In the genomic region with DNA sequence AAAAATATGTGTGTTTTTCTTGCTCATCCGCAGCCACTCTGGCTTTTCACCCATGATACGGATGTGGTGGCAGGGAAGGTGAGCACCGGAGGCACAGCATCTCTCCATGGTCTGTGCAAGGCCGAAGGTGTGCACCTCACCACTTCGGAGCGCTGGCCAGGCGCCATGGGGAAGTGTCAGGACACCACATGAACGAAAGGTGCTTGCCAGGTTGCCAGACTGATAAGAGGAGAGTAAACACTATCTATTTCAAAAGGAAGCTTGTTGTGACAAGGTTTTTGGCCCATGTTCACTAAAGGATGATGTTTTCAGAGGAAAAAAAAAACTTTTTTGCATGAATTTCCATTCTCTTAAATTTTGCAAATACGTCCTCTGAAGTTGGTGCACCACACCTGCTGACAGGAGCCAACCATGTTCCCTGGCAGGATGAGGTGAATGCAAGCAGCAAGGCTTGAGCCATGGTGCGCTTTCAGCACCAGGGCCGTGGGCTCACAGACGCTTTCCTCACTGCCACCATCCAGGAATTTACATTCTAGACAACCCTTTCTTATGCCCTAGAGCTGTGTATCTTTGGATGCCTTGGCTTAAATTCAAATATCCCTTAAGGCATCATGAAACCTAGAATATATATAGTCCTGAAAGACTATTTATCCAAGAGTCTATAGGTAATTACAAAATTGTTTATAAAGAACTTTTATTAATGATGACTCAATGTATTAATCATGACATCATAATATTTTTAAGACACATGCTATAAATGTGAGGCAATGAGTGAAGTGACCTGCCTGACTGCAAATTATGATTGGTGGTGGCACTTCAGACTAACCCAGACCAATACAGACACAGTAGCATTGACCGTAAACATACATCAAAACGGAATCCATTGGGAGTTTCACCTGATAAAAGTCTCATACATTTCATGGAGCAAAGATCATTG, we compare ENCODE assay signal across 1 cellular context.
TF ChIP-seq lines count a peak whose summit lies in the region.

No MANE protein-coding gene starts in this region.

TF ChIP-seq in SK-N-SH treated with all-trans-retinoic acid at 6 μM for 48 hours, 23 proteins besides CTCF, POLR2A, EP300 and RAD21 (continued from another document):
- TF ChIP-seq, protein P1, sequence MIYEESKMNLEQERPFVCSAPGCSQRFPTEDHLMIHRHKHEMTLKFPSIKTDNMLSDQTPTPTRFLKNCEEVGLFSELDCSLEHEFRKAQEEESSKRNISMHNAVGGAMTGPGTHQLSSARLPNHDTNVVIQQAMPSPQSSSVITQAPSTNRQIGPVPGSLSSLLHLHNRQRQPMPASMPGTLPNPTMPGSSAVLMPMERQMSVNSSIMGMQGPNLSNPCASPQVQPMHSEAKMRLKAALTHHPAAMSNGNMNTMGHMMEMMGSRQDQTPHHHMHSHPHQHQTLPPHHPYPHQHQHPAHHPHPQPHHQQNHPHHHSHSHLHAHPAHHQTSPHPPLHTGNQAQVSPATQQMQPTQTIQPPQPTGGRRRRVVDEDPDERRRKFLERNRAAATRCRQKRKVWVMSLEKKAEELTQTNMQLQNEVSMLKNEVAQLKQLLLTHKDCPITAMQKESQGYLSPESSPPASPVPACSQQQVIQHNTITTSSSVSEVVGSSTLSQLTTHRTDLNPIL (CRISPR knock-in tag; IDR thresholded peaks at IDR 0.05; ENCODE audit: low read depth): no peak
- TF ChIP-seq OSR1 (CRISPR knock-in tag; IDR thresholded peaks at IDR 0.05) (no peak), TCF4 (CRISPR knock-in tag; IDR thresholded peaks at IDR 0.05; ENCODE audit: borderline replicate concordance) (no peak), RARB (CRISPR knock-in tag; IDR thresholded peaks at IDR 0.05) (no peak), ZFP3 (CRISPR knock-in tag; IDR thresholded peaks at IDR 0.05) (no peak), ESRRG (CRISPR knock-in tag; IDR thresholded peaks at IDR 0.05) (no peak), ZNF8 (CRISPR knock-in tag; IDR thresholded peaks at IDR 0.05) (no peak)
- TF ChIP-seq, protein P2, sequence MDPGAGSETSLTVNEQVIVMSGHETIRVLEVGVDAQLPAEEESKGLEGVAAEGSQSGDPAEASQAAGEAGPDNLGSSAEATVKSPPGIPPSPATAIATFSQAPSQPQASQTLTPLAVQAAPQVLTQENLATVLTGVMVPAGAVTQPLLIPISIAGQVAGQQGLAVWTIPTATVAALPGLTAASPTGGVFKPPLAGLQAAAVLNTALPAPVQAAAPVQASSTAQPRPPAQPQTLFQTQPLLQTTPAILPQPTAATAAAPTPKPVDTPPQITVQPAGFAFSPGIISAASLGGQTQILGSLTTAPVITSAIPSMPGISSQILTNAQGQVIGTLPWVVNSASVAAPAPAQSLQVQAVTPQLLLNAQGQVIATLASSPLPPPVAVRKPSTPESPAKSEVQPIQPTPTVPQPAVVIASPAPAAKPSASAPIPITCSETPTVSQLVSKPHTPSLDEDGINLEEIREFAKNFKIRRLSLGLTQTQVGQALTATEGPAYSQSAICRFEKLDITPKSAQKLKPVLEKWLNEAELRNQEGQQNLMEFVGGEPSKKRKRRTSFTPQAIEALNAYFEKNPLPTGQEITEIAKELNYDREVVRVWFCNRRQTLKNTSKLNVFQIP (CRISPR knock-in tag; IDR thresholded peaks at IDR 0.05; ENCODE audit: borderline replicate concordance, low read depth): no peak
- TF ChIP-seq, protein P3, sequence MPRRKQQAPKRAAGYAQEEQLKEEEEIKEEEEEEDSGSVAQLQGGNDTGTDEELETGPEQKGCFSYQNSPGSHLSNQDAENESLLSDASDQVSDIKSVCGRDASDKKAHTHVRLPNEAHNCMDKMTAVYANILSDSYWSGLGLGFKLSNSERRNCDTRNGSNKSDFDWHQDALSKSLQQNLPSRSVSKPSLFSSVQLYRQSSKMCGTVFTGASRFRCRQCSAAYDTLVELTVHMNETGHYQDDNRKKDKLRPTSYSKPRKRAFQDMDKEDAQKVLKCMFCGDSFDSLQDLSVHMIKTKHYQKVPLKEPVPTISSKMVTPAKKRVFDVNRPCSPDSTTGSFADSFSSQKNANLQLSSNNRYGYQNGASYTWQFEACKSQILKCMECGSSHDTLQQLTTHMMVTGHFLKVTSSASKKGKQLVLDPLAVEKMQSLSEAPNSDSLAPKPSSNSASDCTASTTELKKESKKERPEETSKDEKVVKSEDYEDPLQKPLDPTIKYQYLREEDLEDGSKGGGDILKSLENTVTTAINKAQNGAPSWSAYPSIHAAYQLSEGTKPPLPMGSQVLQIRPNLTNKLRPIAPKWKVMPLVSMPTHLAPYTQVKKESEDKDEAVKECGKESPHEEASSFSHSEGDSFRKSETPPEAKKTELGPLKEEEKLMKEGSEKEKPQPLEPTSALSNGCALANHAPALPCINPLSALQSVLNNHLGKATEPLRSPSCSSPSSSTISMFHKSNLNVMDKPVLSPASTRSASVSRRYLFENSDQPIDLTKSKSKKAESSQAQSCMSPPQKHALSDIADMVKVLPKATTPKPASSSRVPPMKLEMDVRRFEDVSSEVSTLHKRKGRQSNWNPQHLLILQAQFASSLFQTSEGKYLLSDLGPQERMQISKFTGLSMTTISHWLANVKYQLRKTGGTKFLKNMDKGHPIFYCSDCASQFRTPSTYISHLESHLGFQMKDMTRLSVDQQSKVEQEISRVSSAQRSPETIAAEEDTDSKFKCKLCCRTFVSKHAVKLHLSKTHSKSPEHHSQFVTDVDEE (CRISPR knock-in tag; IDR thresholded peaks at IDR 0.05): no peak
